In the genomic region with DNA sequence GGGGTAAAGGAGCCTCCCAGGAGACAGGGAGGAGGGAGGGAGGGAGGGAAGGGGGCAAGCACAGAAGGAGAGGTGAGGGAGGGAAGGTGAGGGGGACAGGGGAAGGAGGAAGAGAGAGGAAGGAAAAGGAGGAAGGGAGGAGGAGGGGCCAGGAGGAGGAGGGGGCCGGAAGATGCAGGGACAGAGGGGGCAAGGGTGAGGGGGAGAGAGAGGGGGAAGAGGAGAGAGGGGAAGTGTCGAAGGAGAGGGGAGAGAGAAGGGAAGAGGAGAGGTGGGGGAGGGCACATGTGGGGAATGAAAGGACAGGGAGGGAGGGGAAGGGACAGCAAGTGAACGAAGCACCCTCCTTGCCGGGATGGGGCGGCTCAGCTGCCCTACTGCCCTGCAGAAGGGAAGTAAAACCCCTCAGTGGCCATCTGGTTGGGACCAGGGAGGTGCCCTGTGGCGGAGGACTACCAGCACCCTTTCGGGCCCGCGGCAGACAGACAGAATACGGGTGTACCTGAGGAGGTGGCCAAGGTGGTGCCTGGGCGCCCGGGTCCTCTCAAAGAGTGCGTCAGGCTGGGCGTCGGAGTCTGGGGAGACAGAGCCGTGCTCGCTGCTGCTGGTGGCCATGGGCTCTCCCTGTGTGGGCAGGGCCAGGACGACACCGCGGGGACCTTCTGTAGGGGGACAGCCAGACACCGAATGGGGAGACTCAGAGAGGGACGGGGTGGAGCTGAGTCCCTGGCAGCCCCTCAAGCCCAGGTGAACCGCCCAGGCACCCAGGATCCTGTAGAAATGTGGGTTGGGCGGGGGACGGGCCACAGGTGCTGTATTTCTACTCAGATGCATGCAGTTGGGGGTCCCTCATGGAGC, we compare ENCODE assay signal across 8 cellular contexts. TPM values are rescaled to one million over a fixed set of nuclear protein-coding genes. Genes with fewer than 3 reads are reported as not detected.
DNase-seq lines count a peak whose midpoint lies in the region; ATAC-seq and TF ChIP-seq lines count a peak whose summit lies in the region.

No MANE protein-coding gene starts in this region.

- no peaks in the 10 kb centered on the region for H3K9me3 ChIP-seq in body of pancreas

- H3K4me3 Mint-ChIP-seq in activated CD8-positive, alpha-beta T cell treated with anti-CD3 and anti-CD28 coated beads, Interleukin-2, amount 10 ng/mL, durations not matched to agents 7 days and 5 days, result peak overlapping the region; percentile 70
- H3K4me3 Mint-ChIP-seq in immature natural killer cell, result peak overlapping the region; percentile 18 to 99 (median 85)
- H3K4me3 Mint-ChIP-seq in stimulated activated naive CD8-positive, alpha-beta T cell treated with anti-CD3 and anti-CD28 coated beads, Interleukin-15, amount 100 ng/mL, for 72 hours, result peak overlapping the region; percentile 84 to 90

- intact Hi-C loops in body of pancreas (cut with DNase I), result no loop called here

- 8 to 34% methylated on average over 7 to 17 of the region's 25 CpGs for WGBS in body of pancreas, 2 donors

- no peaks in the 10 kb centered on the region for H3K27me3 ChIP-seq in body of pancreas

- POLR2A ChIA-PET in activated CD8-positive, alpha-beta T cell treated with anti-CD3 and anti-CD28 coated beads, Interleukin-2, amount 10 ng/mL, durations not matched to agents 7 days and 5 days (lab: Charles Lee), result no interaction called here

- no peaks in the 10 kb centered on the region for H3K36me3 ChIP-seq in body of pancreas (replicated peaks in 1 of 2; ENCODE audit: insufficient read depth in 1 of 2, low read depth in 2 of 2)

- no peaks in the 10 kb centered on the region for H3K27me3 Mint-ChIP-seq in activated CD8-positive, alpha-beta T cell treated with anti-CD3 and anti-CD28 coated beads, Interleukin-2, amount 10 ng/mL, durations not matched to agents 7 days and 5 days (ENCODE audit: low read depth)
- H3K27me3 Mint-ChIP-seq in immature natural killer cell (ENCODE audit: low read depth in 3 of 3), result peaks cover 0 to 4% (median 2%) of the 10 kb centered on the region in 3 donors
- no peaks in the 10 kb centered on the region for H3K27me3 Mint-ChIP-seq in stimulated activated naive CD8-positive, alpha-beta T cell treated with anti-CD3 and anti-CD28 coated beads, Interleukin-15, amount 100 ng/mL, for 72 hours

- no peaks in the 10 kb centered on the region for H3K36me3 Mint-ChIP-seq in activated CD8-positive, alpha-beta T cell treated with anti-CD3 and anti-CD28 coated beads, Interleukin-2, amount 10 ng/mL, durations not matched to agents 7 days and 5 days (ENCODE audit: low read depth)
- H3K36me3 Mint-ChIP-seq in immature natural killer cell, result no peaks in the 10 kb centered on the region

- no peak overlapping the region for H3K27ac ChIP-seq in body of pancreas

- no peak for TF ChIP-seq CTCF in body of pancreas (IDR thresholded peaks at IDR 0.05)

- no peak overlapping the region for H3K27ac Mint-ChIP-seq in activated CD8-positive, alpha-beta T cell treated with anti-CD3 and anti-CD28 coated beads, Interleukin-2, amount 10 ng/mL, durations not matched to agents 7 days and 5 days
- H3K27ac Mint-ChIP-seq in immature natural killer cell, result no peak overlapping the region
- H3K27ac Mint-ChIP-seq in stimulated activated naive CD8-positive, alpha-beta T cell treated with anti-CD3 and anti-CD28 coated beads, Interleukin-15, amount 100 ng/mL, for 72 hours, result peak overlapping the region; percentile 57 to 67

- H3K4me1 Mint-ChIP-seq in activated CD8-positive, alpha-beta T cell treated with anti-CD3 and anti-CD28 coated beads, Interleukin-2, amount 10 ng/mL, durations not matched to agents 7 days and 5 days (ENCODE audit: low read depth), result peaks cover 8% of the 10 kb centered on the region
- H3K4me1 Mint-ChIP-seq in immature natural killer cell, result peaks cover 8 to 9% of the 10 kb centered on the region in 2 donors
- peaks cover 10% of the 10 kb centered on the region for H3K4me1 Mint-ChIP-seq in stimulated activated naive CD8-positive, alpha-beta T cell treated with anti-CD3 and anti-CD28 coated beads, Interleukin-15, amount 100 ng/mL, for 72 hours

- DNase-seq in NCI-H524 (lab: John Stamatoyannopoulos, UW) (peak; percentile 37 to 59), NCI-H524 treated with DMSO at 0.1 percent for 48 hours (lab: John Stamatoyannopoulos, UW) (no peak), immature natural killer cell (no peak), body of pancreas (no peak), activated gamma-delta T cell treated with Interleukin-2 at 50 U/mL for 16 hours (no peak)
- DNase-seq in activated CD8-positive, alpha-beta T cell treated with anti-CD3 and anti-CD28 coated beads, Interleukin-2, amount 10 ng/mL, durations not matched to agents 7 days and 5 days, result no peak
- DNase-seq in stimulated activated naive CD8-positive, alpha-beta T cell treated with anti-CD3 and anti-CD28 coated beads, Interleukin-15, amount 100 ng/mL, for 72 hours, result no peak

- CTCF ChIA-PET in activated CD8-positive, alpha-beta T cell treated with anti-CD3 and anti-CD28 coated beads, Interleukin-2, amount 10 ng/mL, durations not matched to agents 7 days and 5 days (lab: Charles Lee), result interaction anchor here (1.4 to 2.4 kb wide), 6 partner anchors 12 to 688 kb away, joined by 3 to 13 read pairs (median 5); a partner anchor contains a TSS

- TF ChIP-seq POLR2A in body of pancreas (IDR thresholded peaks at IDR 0.05), result no peak

- H3K9me3 Mint-ChIP-seq in activated CD8-positive, alpha-beta T cell treated with anti-CD3 and anti-CD28 coated beads, Interleukin-2, amount 10 ng/mL, durations not matched to agents 7 days and 5 days (ENCODE audit: insufficient read depth), result no peaks in the 10 kb centered on the region
- no peaks in the 10 kb centered on the region for H3K9me3 Mint-ChIP-seq in immature natural killer cell
- H3K9me3 Mint-ChIP-seq in stimulated activated naive CD8-positive, alpha-beta T cell treated with anti-CD3 and anti-CD28 coated beads, Interleukin-15, amount 100 ng/mL, for 72 hours, result no peaks in the 10 kb centered on the region

- H3K4me3 ChIP-seq in body of pancreas, result no peak overlapping the region

- peaks cover 7% of the 10 kb centered on the region for H3K4me1 ChIP-seq in body of pancreas

- ATAC-seq in activated CD8-positive, alpha-beta T cell treated with anti-CD3 and anti-CD28 coated beads, Interleukin-2, amount 10 ng/mL, durations not matched to agents 7 days and 5 days, result no peak
- no peak for ATAC-seq in stimulated activated naive CD8-positive, alpha-beta T cell treated with anti-CD3 and anti-CD28 coated beads, Interleukin-15, amount 100 ng/mL, for 72 hours
- ATAC-seq in body of pancreas (no peak), GM18861 (IDR thresholded peaks at IDR 0.05; ENCODE audit: unreplicated experiment) (no peak)

RNA-seq across cellular contexts. Expression of a gene that starts 29.5 kb away (rescaled TPM):
- total RNA-seq in activated CD8-positive, alpha-beta T cell treated with anti-CD3 and anti-CD28 coated beads, Interleukin-2, amount 10 ng/mL, durations not matched to agents 7 days and 5 days, result 100 to 1,000 TPM; 154 to 160 TPM
- 100 to 1,000 TPM in 2 of 3 donors, 10 to 100 TPM in 1; 66.6 to 117 (median 102) TPM for polyA plus RNA-seq in immature natural killer cell
- 10 to 100 TPM; 73.7 to 83.7 TPM for total RNA-seq in body of pancreas

Comparison
In these comparisons a context has a peak if more than half of its experiments do, and no peak if none do; other contexts are left out.
1. DNase-seq: peak in NCI-H524 (2 of 2); none in NCI-H524 treated with DMSO at 0.1 percent for 48 hours (single experiment), activated CD8-positive, alpha-beta T cell treated with anti-CD3 and anti-CD28 coated beads, Interleukin-2, amount 10 ng/mL, durations not matched to agents 7 days and 5 days (single experiment), immature natural killer cell (0 of 3), stimulated activated naive CD8-positive, alpha-beta T cell treated with anti-CD3 and anti-CD28 coated beads, Interleukin-15, amount 100 ng/mL, for 72 hours (0 of 2), body of pancreas (0 of 4) and activated gamma-delta T cell treated with Interleukin-2 at 50 U/mL for 16 hours (single experiment).
2. H3K27ac Mint-ChIP-seq: peak in stimulated activated naive CD8-positive, alpha-beta T cell treated with anti-CD3 and anti-CD28 coated beads, Interleukin-15, amount 100 ng/mL, for 72 hours (2 of 2); none in activated CD8-positive, alpha-beta T cell treated with anti-CD3 and anti-CD28 coated beads, Interleukin-2, amount 10 ng/mL, durations not matched to agents 7 days and 5 days (single experiment) and immature natural killer cell (0 of 6).
3. Peak in every context shown above with its lines, with median percentiles within 50 percentile points of each other: H3K4me3 Mint-ChIP-seq.